Comparison of ENCODE assay signal across 22 cellular contexts in the genomic region with DNA sequence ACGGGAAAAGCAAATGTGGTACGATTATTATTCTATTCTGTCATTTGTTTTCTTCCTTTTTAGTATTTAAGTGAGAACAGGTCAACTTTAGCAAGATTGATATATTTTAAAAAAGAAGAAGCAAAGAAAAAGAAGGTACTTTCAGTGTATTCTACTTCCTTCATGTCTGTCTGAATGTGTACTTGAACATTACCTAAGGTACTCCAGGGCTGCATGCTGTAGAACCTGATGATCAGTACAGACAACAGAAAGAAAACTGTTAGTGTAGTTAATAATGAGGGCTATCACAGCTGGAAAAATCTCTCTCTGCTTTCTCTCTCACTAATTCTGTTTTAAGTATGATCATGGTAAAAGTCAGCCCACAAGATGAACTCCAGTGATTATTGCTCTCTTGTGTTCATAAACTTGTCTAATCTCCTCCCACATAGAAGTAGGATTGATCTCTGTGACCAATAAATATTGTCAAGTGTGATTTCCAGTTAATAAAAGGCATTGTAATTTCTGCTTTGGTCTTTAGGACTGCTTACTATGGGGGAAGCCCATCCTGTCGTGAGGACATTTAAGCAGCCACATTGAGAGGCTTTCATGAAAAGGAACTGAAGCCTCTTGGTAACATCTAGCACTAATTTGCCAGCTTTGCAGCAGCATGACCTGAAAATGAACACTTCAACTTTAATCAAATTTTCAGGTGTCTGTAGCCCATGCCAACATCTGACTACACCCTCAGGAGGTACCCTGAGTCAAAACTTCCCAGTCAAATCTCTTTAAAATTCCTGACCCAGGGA.
DNase-seq lines count a peak whose midpoint lies in the region; ATAC-seq and TF ChIP-seq lines count a peak whose summit lies in the region.
"Had no signal": no experiment of that assay in that cellular context is flagged by ENCODE, and none has a peak within 500 bp of the region (broad histone marks: within the 10 kb centered on the region; RNA-seq: fewer than 3 reads in every experiment).

No MANE protein-coding gene starts in this region.

- no peak overlapping the region for H3K4me3 Mint-ChIP-seq in HFFc6
- H3K4me3 Mint-ChIP-seq: CD4-positive, CD25-positive, alpha-beta regulatory T cell; mesothelial cell of epicardium had no signal

- H3K27ac ChIP-seq in ACC112 (ENCODE audit: low read depth, low read length): no peak overlapping the region
- H3K27ac ChIP-seq: neutrophil, sigmoid colon, SK-N-MC had no signal

- no peaks in the 10 kb centered on the region for H3K36me3 ChIP-seq in ACC112 (ENCODE audit: insufficient read depth, low read length)
- H3K36me3 ChIP-seq: neutrophil, sigmoid colon had no signal

- DNase-seq in stimulated activated CD4-positive, alpha-beta T cell treated with anti-CD3 and anti-CD28 coated beads, Interleukin-4, amount 100 ng/mL, for 4 hours: no peak
- DNase-seq in SKM-1 treated with dmso at 0.1 percent for 144 hours (lab: John Stamatoyannopoulos, UW; ENCODE audit: unreplicated experiment) (no peak), HFFc6 (no peak)
- DNase-seq: 8988T; activated CD8-positive, alpha-beta memory T cell treated with anti-CD3 and anti-CD28 coated beads for 24 hours; activated effector memory CD4-positive, alpha-beta T cell treated with anti-CD3 and anti-CD28 coated beads, Interleukin-2, amount 50 U/mL, for 16 hours; anterior cingulate cortex; CD4-positive, CD25-positive, alpha-beta regulatory T cell; head of caudate nucleus; IMR-90; kidney; NCI-H1092; sigmoid colon; stimulated activated naive CD4-positive, alpha-beta T cell treated with Interleukin-2 at 50 U/mL for 16 hours had no signal

- peaks cover 44% of the 10 kb centered on the region for H3K9me3 Mint-ChIP-seq in HFFc6

- H3K27ac Mint-ChIP-seq in HFFc6: no peak overlapping the region
- H3K27ac Mint-ChIP-seq: CD4-positive, CD25-positive, alpha-beta regulatory T cell; mesothelial cell of epicardium had no signal

- H3K4me1 ChIP-seq in ACC112 (ENCODE audit: control insufficient read depth, insufficient read depth, low read length, unreplicated experiment): peaks cover 8% of the 10 kb centered on the region
- H3K4me1 ChIP-seq: sigmoid colon had no signal

- H3K36me3 Mint-ChIP-seq in HFFc6 (ENCODE audit: low read depth): no peaks in the 10 kb centered on the region; the same call in 1 of the 2 replicates
- H3K36me3 Mint-ChIP-seq: CD4-positive, CD25-positive, alpha-beta regulatory T cell; mesothelial cell of epicardium had no signal

- H3K27me3 Mint-ChIP-seq in HFFc6 (ENCODE audit: insufficient read depth): no peaks in the 10 kb centered on the region; the same call in 1 of the 2 replicates
- H3K27me3 Mint-ChIP-seq: CD4-positive, CD25-positive, alpha-beta regulatory T cell had no signal

- H2AFZ ChIP-seq in ACC112 (ENCODE audit: low read length, unreplicated experiment): no peak overlapping the region

- ATAC-seq in GM19372 (IDR thresholded peaks at IDR 0.05; ENCODE audit: low read depth, unreplicated experiment): peak; percentile 72
- ATAC-seq in HG02571 (IDR thresholded peaks at IDR 0.05; ENCODE audit: unreplicated experiment): peak; percentile 45
- ATAC-seq in HG03342 (IDR thresholded peaks at IDR 0.05; ENCODE audit: unreplicated experiment): peak; percentile 50
- no peak for ATAC-seq in HG02981 (IDR thresholded peaks at IDR 0.05; ENCODE audit: unreplicated experiment)

- H3K4me1 Mint-ChIP-seq in HFFc6 (ENCODE audit: low read depth): no peaks in the 10 kb centered on the region
- H3K4me1 Mint-ChIP-seq: mesothelial cell of epicardium had no signal

- no peaks in the 10 kb centered on the region for H3K79me2 ChIP-seq in ACC112 (ENCODE audit: control insufficient read depth, insufficient read depth, low read length, unreplicated experiment)

- peak overlapping the region; percentile 25; the same call in 1 of the 2 replicates for H3K4me3 ChIP-seq in ACC112 (ENCODE audit: low read depth, low read length)
- H3K4me3 ChIP-seq: sigmoid colon, SK-N-MC had no signal

- no peaks in the 10 kb centered on the region for H3K27me3 ChIP-seq in ACC112 (ENCODE audit: insufficient read depth, low read length)
- H3K27me3 ChIP-seq: neutrophil, sigmoid colon had no signal

- TF ChIP-seq CTCF in HFFc6 (IDR thresholded peaks at IDR 0.05): no peak
